ENCODE assay signal across 25 cellular contexts in genomic region chr2:157995117-157995516, GRCh38.
"Had no signal": no experiment of that assay in that cellular context is flagged by ENCODE, and none has a peak within 500 bp of the region (broad histone marks: within the 10 kb centered on the region; RNA-seq: fewer than 3 reads in every experiment).

No MANE protein-coding gene starts in this region.

- H3K4me3 Mint-ChIP-seq: T-cell; T-helper 1 cell treated with Interleukin-12 subunit alpha and Interleukin-12 subunit beta and Interleukin-4 antibody, amounts not matched to agents 30 μg/mL and 1 μg/mL, for 36 hours had no signal

- H3K27me3 ChIP-seq: MG63, Peyer's patch, SJCRH30 had no signal

- H3K36me3 ChIP-seq: MG63, Peyer's patch, SJCRH30 had no signal

- H3K27ac ChIP-seq: PC-9, Peyer's patch, SJCRH30 had no signal

- H3K4me1 Mint-ChIP-seq: T-cell had no signal

- H3K4me2 ChIP-seq: PC-9 had no signal

- H3K27ac Mint-ChIP-seq: T-cell; T-helper 1 cell treated with Interleukin-12 subunit alpha and Interleukin-12 subunit beta and Interleukin-4 antibody, amounts not matched to agents 30 μg/mL and 1 μg/mL, for 36 hours had no signal

- H3K4me3 ChIP-seq: MG63, PC-9, Peyer's patch, SJCRH30 had no signal

- ATAC-seq: Right ventricle myocardium inferior, T-cell had no signal

- DNase-seq: Karpas-422; KG1; MG63; NCI-H1092; NCI-H1105 treated with DMSO at 0.1 percent for 48 hours; NCI-H1417 treated with DMSO at 0.1 percent for 48 hours; NCI-H146; NCI-H1694 treated with DMSO at 0.1 percent for 48 hours; NCI-H1930; NCI-H2081; NCI-H2107; NCI-H2227 treated with DMSO at 0.1 percent for 48 hours; NCI-H510A; NCI-H524 treated with DMSO at 0.1 percent for 48 hours; NCI-H82; NK-92 treated with Interleukin-12 subunit alpha and Interleukin-12 subunit beta, amount 100 ng/mL, for 24 hours; OCI-M1; PC-9; Peyer's patch; SHP77 treated with DMSO at 0.1 percent for 48 hours; SJCRH30; SW 1271; T-cell had no signal

- H2AFZ ChIP-seq: PC-9 had no signal

- H3K9me3 ChIP-seq: MG63, Peyer's patch, SJCRH30 had no signal

- H3K4me1 ChIP-seq: Peyer's patch, SJCRH30 had no signal
